ENCODE assay signal across 27 cellular contexts in the genomic region with DNA sequence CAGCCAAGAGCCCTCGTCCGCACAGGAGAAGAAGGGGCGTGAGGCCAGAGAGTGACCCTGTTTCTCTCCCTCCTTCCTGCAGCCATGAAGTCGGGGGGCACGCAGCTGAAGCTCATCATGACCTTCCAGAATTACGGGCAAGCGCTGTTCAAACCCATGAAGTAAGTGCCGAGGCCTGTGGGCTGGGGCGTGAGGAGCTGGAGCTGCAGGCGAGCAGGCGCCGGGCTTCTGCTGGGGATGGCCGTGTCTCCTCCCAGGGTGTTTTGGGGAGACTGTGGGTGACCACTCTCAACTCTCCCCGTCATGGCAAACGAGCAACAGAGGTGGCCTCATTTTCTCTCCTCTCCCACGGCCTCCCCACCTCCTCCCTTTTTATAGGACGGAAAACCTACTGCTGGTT. TPM values are rescaled to one million over a fixed set of nuclear protein-coding genes. Genes with fewer than 3 reads are reported as not detected.
"Had no signal": no experiment of that assay in that cellular context is flagged by ENCODE, and none has a peak within 500 bp of the region (broad histone marks: within the 10 kb centered on the region; RNA-seq: fewer than 3 reads in every experiment).

No MANE protein-coding gene starts in this region.

- H3K36me3 ChIP-seq: colonic mucosa had no signal

- ATAC-seq: effector memory CD8-positive, alpha-beta T cell; esophagus mucosa; gastrocnemius medialis; heart right ventricle; left cardiac atrium; left lung; left ventricle myocardium superior; lower lobe of right lung; naive thymus-derived CD8-positive, alpha-beta T cell had no signal

- DNase-seq: colonic mucosa; cortex of kidney; effector CD8-positive, alpha-beta T cell; effector memory CD8-positive, alpha-beta T cell; endodermal cell; erythroblast; esophagus squamous epithelium; foreskin fibroblast; foreskin melanocyte; gastrocnemius medialis; glutamatergic neuron; head of caudate nucleus; heart right ventricle; hippocampal formation; immature natural killer cell; islet precursor cell; kidney; left cardiac atrium; left lung; left ventricle myocardium superior; lower lobe of right lung; mesenchymal stem cell; mucosa of descending colon; naive B cell; naive thymus-derived CD8-positive, alpha-beta T cell had no signal

- H3K4me1 ChIP-seq: colonic mucosa, lower lobe of right lung had no signal

- H3K9me3 ChIP-seq: colonic mucosa, esophagus squamous epithelium, gastrocnemius medialis, heart right ventricle, left lung, lower lobe of right lung, mucosa of descending colon had no signal

- H3K4me3 ChIP-seq: colonic mucosa, esophagus squamous epithelium, gastrocnemius medialis, heart right ventricle, left lung, lower lobe of right lung, mucosa of descending colon had no signal

- H3K27ac ChIP-seq: colonic mucosa, epithelial cell of prostate, esophagus squamous epithelium, gastrocnemius medialis, heart right ventricle, left lung, lower lobe of right lung had no signal

- H3K27me3 ChIP-seq: colonic mucosa, esophagus squamous epithelium, gastrocnemius medialis, heart right ventricle, left lung had no signal

RNA-seq across cellular contexts. Expression of a gene that starts 16.4 kb away (rescaled TPM):
- polyA plus RNA-seq: immature natural killer cell; naive thymus-derived CD8-positive, alpha-beta T cell had no signal
